15 cellular contexts compared by ENCODE assay signal in genomic region chr7:18401757-18402156, GRCh38.
A peak's percentile ranks its signal among the peaks of the same experiment; 100 is the strongest.
DNase-seq lines count a peak whose midpoint lies in the region; ATAC-seq, FAIRE-seq and TF ChIP-seq lines count a peak whose summit lies in the region.
"Had no signal": no experiment of that assay in that cellular context is flagged by ENCODE, and none has a peak within 500 bp of the region (broad histone marks: within the 10 kb centered on the region; RNA-seq: fewer than 3 reads in every experiment).

No MANE protein-coding gene starts in this region.

- peak overlapping the region; percentile 60 for H3K27ac Mint-ChIP-seq in stimulated activated memory B cell treated with anti-CD40 and anti-IgM and Interleukin-4, amounts not matched to agents 10 μg/mL and 1 μg/mL and 100 μg/mL, for 72 hours
- H3K27ac Mint-ChIP-seq: H9 had no signal

- no peak overlapping the region for H3K4me3 ChIP-seq in thyroid gland (replicated peaks in 1 of 3)
- H3K4me3 ChIP-seq: BLaER1 had no signal

- no peaks in the 10 kb centered on the region for H3K27me3 ChIP-seq in thyroid gland
- H3K27me3 ChIP-seq: BLaER1 had no signal

- TF ChIP-seq POLR2A in GM12891 (IDR thresholded peaks at IDR 0.05; ENCODE audit: low read depth, low read length) (no peak), thyroid gland (IDR thresholded peaks at IDR 0.05) (no peak)

- no peaks in the 10 kb centered on the region for H3K4me1 ChIP-seq in thyroid gland

- no peaks in the 10 kb centered on the region for H3K9me3 Mint-ChIP-seq in stimulated activated memory B cell treated with anti-CD40 and anti-IgM and Interleukin-4, amounts not matched to agents 10 μg/mL and 1 μg/mL and 100 μg/mL, for 72 hours
- H3K9me3 Mint-ChIP-seq: H9 had no signal

- peak overlapping the region; percentile 24 for H3K4me3 Mint-ChIP-seq in stimulated activated memory B cell treated with anti-CD40 and anti-IgM and Interleukin-4, amounts not matched to agents 10 μg/mL and 1 μg/mL and 100 μg/mL, for 72 hours
- H3K4me3 Mint-ChIP-seq: H9 had no signal

- no peak for TF ChIP-seq CTCF in thyroid gland (IDR thresholded peaks at IDR 0.05)

- H3K27me3 Mint-ChIP-seq in stimulated activated memory B cell treated with anti-CD40 and anti-IgM and Interleukin-4, amounts not matched to agents 10 μg/mL and 1 μg/mL and 100 μg/mL, for 72 hours, result no peaks in the 10 kb centered on the region

- no peak overlapping the region for H3K27ac ChIP-seq in thyroid gland
- H3K27ac ChIP-seq: BLaER1 had no signal

- peak; percentile 56 for ATAC-seq in stimulated activated memory B cell treated with anti-CD40 and anti-IgM and Interleukin-4, amounts not matched to agents 10 μg/mL and 1 μg/mL and 100 μg/mL, for 72 hours
- no peak for ATAC-seq in HG02840 (IDR thresholded peaks at IDR 0.05; ENCODE audit: low FRiP score, unreplicated experiment)

- H3K36me3 ChIP-seq in thyroid gland, result no peaks in the 10 kb centered on the region
- H3K36me3 ChIP-seq: BLaER1 had no signal

- intact Hi-C loops in thyroid gland (cut with DNase I), result no loop called here

- FAIRE-seq in GM12891 (lab: Jason Lieb, UNC), result no peak

- no peaks in the 10 kb centered on the region for H3K9me3 ChIP-seq in thyroid gland
- H3K9me3 ChIP-seq: BLaER1 had no signal

- WGBS in thyroid gland, 2 donors, result 79 to 84% methylated on average over 1 of the region's 1 CpG

- peaks cover 36% of the 10 kb centered on the region for H3K4me1 Mint-ChIP-seq in stimulated activated memory B cell treated with anti-CD40 and anti-IgM and Interleukin-4, amounts not matched to agents 10 μg/mL and 1 μg/mL and 100 μg/mL, for 72 hours

- DNase-seq in GM12891 (ENCODE audit: insufficient read length, low spot score) (no peak), Kasumi-1 (lab: John Stamatoyannopoulos, UW) (peak; percentile 10 to 18), OCI-M1 (lab: John Stamatoyannopoulos, UW) (peak; percentile 13), thyroid gland (no peak), HCEC 1CT (no peak)
- DNase-seq: COR-L47, H9, NCI-H1105 treated with DMSO at 0.1 percent for 48 hours, NCI-H187, NCI-H446, NCI-H748 treated with DMSO at 0.1 percent for 48 hours, RPMI8226 had no signal

- H3K36me3 Mint-ChIP-seq in stimulated activated memory B cell treated with anti-CD40 and anti-IgM and Interleukin-4, amounts not matched to agents 10 μg/mL and 1 μg/mL and 100 μg/mL, for 72 hours, result no peaks in the 10 kb centered on the region

TF ChIP-seq in GM12891, 5 proteins besides CTCF, POLR2A, EP300 and RAD21:
- TF ChIP-seq POLR2AphosphoS5 (IDR thresholded peaks at IDR 0.05; ENCODE audit: low read depth, low read length), result no peak
- peak; percentile 39; the same call in 1 of the 2 replicates for TF ChIP-seq SPI1 (IDR thresholded peaks at IDR 0.05; ENCODE audit: low read depth, low read length)

Comparison
In these comparisons a context has a peak if more than half of its experiments do, and no peak if none do; other contexts are left out.
1. DNase-seq: peak in Kasumi-1 (2 of 2) and OCI-M1 (single experiment); none in GM12891 (single experiment), thyroid gland (0 of 2) and HCEC 1CT (single experiment).